9 cellular contexts compared by ENCODE assay signal in the genomic region with DNA sequence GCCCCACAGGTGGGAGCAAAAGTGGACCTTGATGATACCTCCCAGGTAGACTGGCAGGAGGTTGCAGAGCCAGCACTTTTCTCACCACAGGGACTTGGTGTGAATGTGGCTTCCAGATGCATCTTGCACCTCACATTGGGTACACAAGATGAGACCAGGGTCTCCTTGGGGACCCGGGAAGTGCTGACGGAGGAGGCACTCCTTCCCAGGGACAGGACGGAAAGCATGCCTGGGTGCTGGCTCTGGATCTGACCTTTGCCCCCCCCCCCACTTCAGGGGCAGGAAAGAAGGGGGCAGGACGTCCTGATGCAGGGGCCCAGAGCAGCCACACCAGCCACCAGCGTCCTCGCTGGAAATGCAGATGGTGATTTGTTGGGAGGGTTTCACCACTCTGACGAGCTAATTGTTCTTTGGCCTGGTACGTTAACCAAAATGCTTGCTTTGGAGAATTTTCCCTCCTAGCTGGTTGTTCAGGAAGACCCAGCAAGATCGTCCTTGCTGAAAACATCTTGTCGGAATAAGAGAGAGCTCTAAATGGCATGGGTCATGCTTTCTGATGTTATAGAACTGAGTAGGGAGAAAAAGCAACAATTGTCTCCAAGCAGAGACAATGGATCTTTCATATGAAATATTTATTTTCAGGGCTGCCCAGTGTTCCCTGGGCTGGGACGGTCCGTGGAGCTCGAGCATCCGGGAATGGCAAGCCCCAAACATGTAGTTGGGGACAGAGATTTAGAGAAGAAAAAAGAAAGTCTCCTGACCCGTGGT.
DNase-seq lines count a peak whose midpoint lies in the region; ATAC-seq, FAIRE-seq and TF ChIP-seq lines count a peak whose summit lies in the region.
"Had no signal": no experiment of that assay in that cellular context is flagged by ENCODE, and none has a peak within 500 bp of the region (broad histone marks: within the 10 kb centered on the region; RNA-seq: fewer than 3 reads in every experiment).

No MANE protein-coding gene starts in this region.

- H3K4me3 ChIP-seq in endothelial cell of umbilical vein (replicated peaks in 1 of 3; ENCODE audit: insufficient read depth in 1 of 3, low read depth in 1 of 3, low read length in 3 of 3) (peak overlapping the region in 2 of 3 experiments; percentile 5 to 88), mucosa of descending colon (no peak overlapping the region), urinary bladder (ENCODE audit: low read depth, low read length) (peak overlapping the region; percentile 79)

- H3K9me3 Mint-ChIP-seq in activated CD4-positive, alpha-beta T cell treated with anti-CD3 and anti-CD28 coated beads, Interleukin-2, amount 10 ng/mL, durations not matched to agents 7 days and 5 days: no peaks in the 10 kb centered on the region
- no peaks in the 10 kb centered on the region for H3K9me3 Mint-ChIP-seq in nephron progenitor cell

- no peaks in the 10 kb centered on the region for H3K27me3 ChIP-seq in endothelial cell of umbilical vein (ENCODE audit: control insufficient read depth in 2 of 2, insufficient read depth in 2 of 2, low read length in 2 of 2)

- peaks cover 20% of the 10 kb centered on the region for H3K36me3 Mint-ChIP-seq in activated CD4-positive, alpha-beta T cell treated with anti-CD3 and anti-CD28 coated beads, Interleukin-2, amount 10 ng/mL, durations not matched to agents 7 days and 5 days (ENCODE audit: low read depth)
- no peaks in the 10 kb centered on the region for H3K36me3 Mint-ChIP-seq in nephron progenitor cell (ENCODE audit: low read depth)

- peaks cover 44% of the 10 kb centered on the region for H3K4me1 Mint-ChIP-seq in activated CD4-positive, alpha-beta T cell treated with anti-CD3 and anti-CD28 coated beads, Interleukin-2, amount 10 ng/mL, durations not matched to agents 7 days and 5 days
- peaks cover 5% of the 10 kb centered on the region for H3K4me1 Mint-ChIP-seq in nephron progenitor cell

- H3K79me2 ChIP-seq in endothelial cell of umbilical vein (ENCODE audit: control insufficient read depth, insufficient read depth, low read length): peaks cover 95% of the 10 kb centered on the region

- no peak for TF ChIP-seq CTCF in endothelial cell of umbilical vein (IDR thresholded peaks at IDR 0.05; ENCODE audit: extremely low read depth in 1 of 2, insufficient read depth in 1 of 2, low read depth in 1 of 2, low read length in 2 of 2)
- TF ChIP-seq CTCF in mucosa of descending colon (IDR thresholded peaks at IDR 0.05): no peak
- no peak for TF ChIP-seq CTCF in nephron progenitor cell (IDR thresholded peaks at IDR 0.05)

- no peaks in the 10 kb centered on the region for H3K9me1 ChIP-seq in endothelial cell of umbilical vein (replicated peaks; ENCODE audit: control insufficient read depth, extremely low read depth, insufficient read depth, low read length)

- H4K20me1 ChIP-seq in endothelial cell of umbilical vein (replicated peaks; ENCODE audit: control insufficient read depth, extremely low read depth, insufficient read depth, low read length): peaks cover 4% of the 10 kb centered on the region

- TF ChIP-seq POLR2A in endothelial cell of umbilical vein (IDR thresholded peaks at IDR 0.05; ENCODE audit: low read depth, low read length): no peak

- H3K4me1 ChIP-seq in endothelial cell of umbilical vein (ENCODE audit: control insufficient read depth, extremely low read depth, insufficient read depth, low read length): peaks cover 44% of the 10 kb centered on the region
- H3K4me1 ChIP-seq in mucosa of descending colon (ENCODE audit: low read depth): peaks cover 29% of the 10 kb centered on the region
- no peaks in the 10 kb centered on the region for H3K4me1 ChIP-seq in urinary bladder (ENCODE audit: insufficient read depth)

- H3K27ac ChIP-seq in endothelial cell of umbilical vein (ENCODE audit: insufficient read depth, low read depth, low read length): peak overlapping the region; percentile 27
- H3K27ac ChIP-seq in urinary bladder (ENCODE audit: low read depth): peak overlapping the region; percentile 85

- H3K9ac ChIP-seq in endothelial cell of umbilical vein (replicated peaks; ENCODE audit: extremely low read depth, insufficient read depth, low read length): peak overlapping the region; percentile 17

- intact Hi-C loops in endothelial cell of umbilical vein (cut with micrococcal nuclease): no loop called here
- intact Hi-C loops in mucosa of descending colon (cut with DNase I, micrococcal nuclease): loop anchor here in 1 of 2 donors (10.0 kb wide), 1 partner anchor 61 kb away; no protein-coding TSS in a partner anchor

- H3K4me3 Mint-ChIP-seq in activated CD4-positive, alpha-beta T cell treated with anti-CD3 and anti-CD28 coated beads, Interleukin-2, amount 10 ng/mL, durations not matched to agents 7 days and 5 days: no peak overlapping the region
- H3K4me3 Mint-ChIP-seq in nephron progenitor cell: no peak overlapping the region

- H3K27ac Mint-ChIP-seq in activated CD4-positive, alpha-beta T cell treated with anti-CD3 and anti-CD28 coated beads, Interleukin-2, amount 10 ng/mL, durations not matched to agents 7 days and 5 days: peak overlapping the region; percentile 85
- H3K27ac Mint-ChIP-seq in nephron progenitor cell: no peak overlapping the region

- CTCF ChIA-PET in activated CD4-positive, alpha-beta T cell treated with anti-CD3 and anti-CD28 coated beads, Interleukin-2, amount 10 ng/mL, durations not matched to agents 7 days and 5 days (lab: Charles Lee): interaction anchor here (1.0 to 2.1 kb wide), 3 partner anchors 41 to 64 kb away, joined by 3 to 5 read pairs (median 3); no protein-coding TSS in a partner anchor
- CTCF ChIA-PET in endothelial cell of umbilical vein (lab: Charles Lee): interaction anchor here (1.3 to 6.9 kb wide), 4 partner anchors 12 to 69 kb away, joined by 3 to 65 read pairs (median 6); no protein-coding TSS in a partner anchor

- DNase-seq in activated CD4-positive, alpha-beta T cell treated with anti-CD3 and anti-CD28 coated beads, Interleukin-2, amount 10 ng/mL, durations not matched to agents 7 days and 5 days: no peak
- DNase-seq in activated CD4-positive, alpha-beta T cell treated with anti-CD3 and anti-CD28 coated beads for 48 hours: no peak
- DNase-seq in endothelial cell of umbilical vein (ENCODE audit: low read depth, low spot score) (no peak), mucosa of descending colon (peak in 2 of 3 donors; percentile 31 to 41), nephron progenitor cell (no peak), NCI-H1930 (lab: John Stamatoyannopoulos, UW) (no peak)
- DNase-seq: stimulated activated CD4-positive, alpha-beta T cell treated with anti-CD3 and anti-CD28 coated beads, Interleukin-2, amount 100 ng/mL, for 24 hours had no signal

- 53% methylated on average over 15 of the region's 15 CpGs for WGBS in urinary bladder

- dilution Hi-C loops in endothelial cell of umbilical vein (cut with MboI; ENCODE audit: extremely low pct_ligation_motif_present, low sequenced_read_pairs): no loop called here

- POLR2A ChIA-PET in activated CD4-positive, alpha-beta T cell treated with anti-CD3 and anti-CD28 coated beads, Interleukin-2, amount 10 ng/mL, durations not matched to agents 7 days and 5 days (lab: Charles Lee): no interaction called here
- POLR2A ChIA-PET in endothelial cell of umbilical vein (lab: Charles Lee): no interaction called here

- H3K27me3 Mint-ChIP-seq in activated CD4-positive, alpha-beta T cell treated with anti-CD3 and anti-CD28 coated beads, Interleukin-2, amount 10 ng/mL, durations not matched to agents 7 days and 5 days: no peaks in the 10 kb centered on the region
- peaks cover 66% of the 10 kb centered on the region for H3K27me3 Mint-ChIP-seq in nephron progenitor cell (ENCODE audit: low read depth, poor library complexity)

- no peak for FAIRE-seq in endothelial cell of umbilical vein (lab: Jason Lieb, UNC)

- no TSS peak for BruUV-seq in endothelial cell of umbilical vein (replicated peaks; lab: Mats Ljungman, UMichigan)

- ATAC-seq in mucosa of descending colon (no peak), GM21576 (IDR thresholded peaks at IDR 0.05; ENCODE audit: unreplicated experiment) (no peak)

- H3K4me2 ChIP-seq in endothelial cell of umbilical vein (ENCODE audit: insufficient read depth, low read length): peak overlapping the region; percentile 91

- H3K36me3 ChIP-seq in endothelial cell of umbilical vein (ENCODE audit: control insufficient read depth in 2 of 2, extremely low read depth in 1 of 2, insufficient read depth in 2 of 2, low read length in 2 of 2) (peaks cover 0 to 8% of the 10 kb centered on the region in 2 experiments), mucosa of descending colon (ENCODE audit: low read depth) (no peaks in the 10 kb centered on the region), urinary bladder (ENCODE audit: insufficient read depth) (no peaks in the 10 kb centered on the region)

- H3K9me3 ChIP-seq in endothelial cell of umbilical vein (replicated peaks; ENCODE audit: control insufficient read depth, insufficient read depth, low read length) (no peaks in the 10 kb centered on the region), mucosa of descending colon (no peaks in the 10 kb centered on the region)

- H2AFZ ChIP-seq in endothelial cell of umbilical vein (ENCODE audit: low read depth, low read length): no peak overlapping the region

TF ChIP-seq in endothelial cell of umbilical vein, 7 proteins besides CTCF, POLR2A, EP300 and RAD21:
- no peak for TF ChIP-seq POLR2AphosphoS5 (IDR thresholded peaks at IDR 0.05; ENCODE audit: insufficient read depth, low read depth, low read length)
- no peak for TF ChIP-seq FOS (IDR thresholded peaks at IDR 0.05; ENCODE audit: borderline replicate concordance, insufficient read depth, low read length)
- no peak for TF ChIP-seq EZH2 (IDR thresholded peaks at IDR 0.05; ENCODE audit: borderline replicate concordance, low read depth, low read length, severe bottlenecking)
- TF ChIP-seq GATA2 (IDR thresholded peaks at IDR 0.05; ENCODE audit: insufficient read depth, insufficient read length, low read depth, low read length): no peak
- TF ChIP-seq MYC (IDR thresholded peaks at IDR 0.05; ENCODE audit: low read depth, low read length): no peak
- no peak for TF ChIP-seq JUN (IDR thresholded peaks at IDR 0.05; ENCODE audit: borderline replicate concordance, insufficient read depth, insufficient read length, low read depth)
- TF ChIP-seq, protein P1, sequence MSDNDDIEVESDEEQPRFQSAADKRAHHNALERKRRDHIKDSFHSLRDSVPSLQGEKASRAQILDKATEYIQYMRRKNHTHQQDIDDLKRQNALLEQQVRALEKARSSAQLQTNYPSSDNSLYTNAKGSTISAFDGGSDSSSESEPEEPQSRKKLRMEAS (IDR thresholded peaks at IDR 0.05; ENCODE audit: insufficient read depth, insufficient read length): no peak

Comparison
In these comparisons a context has a peak if more than half of its experiments do, and no peak if none do; other contexts are left out.
1. DNase-seq: peak in mucosa of descending colon (2 of 3); none in activated CD4-positive, alpha-beta T cell treated with anti-CD3 and anti-CD28 coated beads, Interleukin-2, amount 10 ng/mL, durations not matched to agents 7 days and 5 days (single experiment), activated CD4-positive, alpha-beta T cell treated with anti-CD3 and anti-CD28 coated beads for 48 hours (single experiment), endothelial cell of umbilical vein (single experiment), nephron progenitor cell (single experiment) and NCI-H1930 (0 of 2).